Comparison of ENCODE assay signal across 28 cellular contexts in genomic region chr2:219939647-219940046, GRCh38.
"Had no signal": no experiment of that assay in that cellular context is flagged by ENCODE, and none has a peak within 500 bp of the region (broad histone marks: within the 10 kb centered on the region; RNA-seq: fewer than 3 reads in every experiment).

No MANE protein-coding gene starts in this region.

- H3K36me3 Mint-ChIP-seq: activated naive CD4-positive, alpha-beta T cell treated with anti-CD3 and anti-CD28 coated beads, Interleukin-2, amount 50 U/mL, for 24 hours; activated naive CD8-positive, alpha-beta T cell treated with anti-CD3 and anti-CD28 coated beads for 36 hours; brain had no signal

- H3K4me3 Mint-ChIP-seq: activated B cell treated with CpG ODN at 0.5 μM for 24 hours; activated CD4-positive, alpha-beta memory T cell treated with anti-CD3 and anti-CD28 coated beads, Interleukin-2, amount 10 ng/mL, durations not matched to agents 7 days and 5 days; activated naive CD4-positive, alpha-beta T cell treated with anti-CD3 and anti-CD28 coated beads for 36 hours; activated naive CD4-positive, alpha-beta T cell treated with anti-CD3 and anti-CD28 coated beads, Interleukin-2, amount 50 U/mL, for 24 hours; activated naive CD8-positive, alpha-beta T cell treated with anti-CD3 and anti-CD28 coated beads for 36 hours; activated naive CD8-positive, alpha-beta T cell treated with anti-CD3 and anti-CD28 coated beads, Interleukin-2, amount 50 U/mL, for 24 hours; activated T-cell treated with anti-CD3 and anti-CD28 coated beads, Interleukin-2, amount 50 U/mL, for 24 hours; activated T-cell treated with anti-CD3 and anti-CD28 coated beads, Interleukin-2, amount 50 U/mL, for 72 hours; brain; T-helper 17 cell; T-helper 2 cell treated with Interferon-gamma antibody and Interleukin-4, amounts not matched to agents 5 μg/mL and 100 μg/mL, for 36 hours had no signal

- H3K27ac Mint-ChIP-seq: activated B cell treated with CpG ODN at 0.5 μM for 24 hours; activated CD4-positive, alpha-beta memory T cell treated with anti-CD3 and anti-CD28 coated beads, Interleukin-2, amount 10 ng/mL, durations not matched to agents 7 days and 5 days; activated naive CD4-positive, alpha-beta T cell treated with anti-CD3 and anti-CD28 coated beads for 36 hours; activated naive CD4-positive, alpha-beta T cell treated with anti-CD3 and anti-CD28 coated beads, Interleukin-2, amount 50 U/mL, for 24 hours; activated naive CD8-positive, alpha-beta T cell treated with anti-CD3 and anti-CD28 coated beads for 36 hours; activated naive CD8-positive, alpha-beta T cell treated with anti-CD3 and anti-CD28 coated beads, Interleukin-2, amount 50 U/mL, for 24 hours; activated T-cell treated with anti-CD3 and anti-CD28 coated beads, Interleukin-2, amount 50 U/mL, for 24 hours; activated T-cell treated with anti-CD3 and anti-CD28 coated beads, Interleukin-2, amount 50 U/mL, for 72 hours; brain; T-helper 17 cell; T-helper 2 cell treated with Interferon-gamma antibody and Interleukin-4, amounts not matched to agents 5 μg/mL and 100 μg/mL, for 36 hours had no signal

- H3K4me1 Mint-ChIP-seq: activated B cell treated with CpG ODN at 0.5 μM for 24 hours; activated CD4-positive, alpha-beta memory T cell treated with anti-CD3 and anti-CD28 coated beads, Interleukin-2, amount 10 ng/mL, durations not matched to agents 7 days and 5 days; activated naive CD4-positive, alpha-beta T cell treated with anti-CD3 and anti-CD28 coated beads, Interleukin-2, amount 50 U/mL, for 24 hours; activated naive CD8-positive, alpha-beta T cell treated with anti-CD3 and anti-CD28 coated beads for 36 hours; activated naive CD8-positive, alpha-beta T cell treated with anti-CD3 and anti-CD28 coated beads, Interleukin-2, amount 50 U/mL, for 24 hours; T-helper 17 cell had no signal

- DNase-seq: activated B cell treated with CpG ODN at 0.5 μM for 24 hours; activated CD4-positive, alpha-beta memory T cell treated with anti-CD3 and anti-CD28 coated beads, Interleukin-2, amount 10 ng/mL, durations not matched to agents 7 days and 5 days; activated CD4-positive, alpha-beta T cell treated with anti-CD3 and anti-CD28 coated beads for 48 hours; activated CD8-positive, alpha-beta memory T cell treated with anti-CD3 and anti-CD28 coated beads, Interleukin-2, amount 50 U/mL, for 48 hours; activated effector memory CD4-positive, alpha-beta T cell treated with Interleukin-2 at 50 U/mL for 16 hours; activated gamma-delta T cell treated with Interleukin-2 at 50 U/mL for 16 hours; activated naive CD4-positive, alpha-beta T cell treated with anti-CD3 and anti-CD28 coated beads for 36 hours; activated naive CD8-positive, alpha-beta T cell treated with anti-CD3 and anti-CD28 coated beads for 36 hours; activated naive CD8-positive, alpha-beta T cell treated with anti-CD3 and anti-CD28 coated beads, Interleukin-2, amount 50 U/mL, for 24 hours; activated T-cell treated with anti-CD3 and anti-CD28 coated beads for 4 hours; activated T-cell treated with anti-CD3 and anti-CD28 coated beads, Interleukin-2, amount 50 U/mL, for 24 hours; activated T-cell treated with anti-CD3 and anti-CD28 coated beads, Interleukin-2, amount 50 U/mL, for 72 hours; adrenal gland; amygdala; central memory CD4-positive, alpha-beta T cell; cerebellar nuclear complex; colonic mucosa; effector CD8-positive, alpha-beta T cell; foreskin fibroblast; head of caudate nucleus; T-helper 1 cell; T-helper 17 cell; T1000; WERI-Rb-1 had no signal

- H3K27me3 Mint-ChIP-seq: activated CD4-positive, alpha-beta memory T cell treated with anti-CD3 and anti-CD28 coated beads, Interleukin-2, amount 10 ng/mL, durations not matched to agents 7 days and 5 days; activated naive CD4-positive, alpha-beta T cell treated with anti-CD3 and anti-CD28 coated beads, Interleukin-2, amount 50 U/mL, for 24 hours; activated naive CD8-positive, alpha-beta T cell treated with anti-CD3 and anti-CD28 coated beads for 36 hours; activated naive CD8-positive, alpha-beta T cell treated with anti-CD3 and anti-CD28 coated beads, Interleukin-2, amount 50 U/mL, for 24 hours; activated T-cell treated with anti-CD3 and anti-CD28 coated beads, Interleukin-2, amount 50 U/mL, for 24 hours; brain had no signal

- ATAC-seq: activated CD4-positive, CD25-positive, alpha-beta regulatory T cell treated with anti-CD3 and anti-CD28 coated beads, Interleukin-2, amount 50 U/mL, for 24 hours; activated naive CD8-positive, alpha-beta T cell treated with anti-CD3 and anti-CD28 coated beads, Interleukin-2, amount 50 U/mL, for 24 hours; activated T-cell treated with anti-CD3 and anti-CD28 coated beads, Interleukin-2, amount 50 U/mL, for 72 hours; T-helper 17 cell had no signal

- H3K9me3 Mint-ChIP-seq: activated B cell treated with CpG ODN at 0.5 μM for 24 hours; activated CD4-positive, alpha-beta memory T cell treated with anti-CD3 and anti-CD28 coated beads, Interleukin-2, amount 10 ng/mL, durations not matched to agents 7 days and 5 days; activated naive CD4-positive, alpha-beta T cell treated with anti-CD3 and anti-CD28 coated beads for 36 hours; activated naive CD8-positive, alpha-beta T cell treated with anti-CD3 and anti-CD28 coated beads, Interleukin-2, amount 50 U/mL, for 24 hours; activated T-cell treated with anti-CD3 and anti-CD28 coated beads, Interleukin-2, amount 50 U/mL, for 24 hours; T-helper 2 cell treated with Interferon-gamma antibody and Interleukin-4, amounts not matched to agents 5 μg/mL and 100 μg/mL, for 36 hours had no signal
